8 cellular contexts compared by ENCODE assay signal in genomic region chr7:149772236-149772820, GRCh38. TPM values are rescaled to one million over a fixed set of nuclear protein-coding genes. Genes with fewer than 3 reads are reported as not detected.
DNase-seq lines count a peak whose midpoint lies in the region; ATAC-seq and TF ChIP-seq lines count a peak whose summit lies in the region.

No MANE protein-coding gene starts in this region.

- H3K4me3 Mint-ChIP-seq in immature natural killer cell, result peak overlapping the region in 4 of 5 donors; percentile 67 to 81 (median 75)
- H3K4me3 Mint-ChIP-seq in stimulated activated naive CD8-positive, alpha-beta T cell treated with anti-CD3 and anti-CD28 coated beads, Interleukin-15, Interleukin-2, amounts not matched to agents 100 ng/mL and 50 ng/mL, for 24 hours, result peak overlapping the region; percentile 59

- no peak for DNase-seq in BJ (ENCODE audit: low read depth)
- no peak for DNase-seq in HL-60 (ENCODE audit: low read depth in 1 of 2, low spot score in 1 of 2)
- DNase-seq in ascending aorta (ENCODE audit: low spot score in 2 of 2), result no peak
- DNase-seq in immature natural killer cell, result no peak
- no peak for DNase-seq in NCI-H1105 treated with DMSO at 0.1 percent for 48 hours (lab: John Stamatoyannopoulos, UW)
- no peak for DNase-seq in A172 (ENCODE audit: low spot score)

- ATAC-seq in GM18861 (IDR thresholded peaks at IDR 0.05; ENCODE audit: unreplicated experiment), result no peak

- peaks cover 18% of the 10 kb centered on the region for H3K27me3 ChIP-seq in BJ (ENCODE audit: control insufficient read depth, insufficient read depth, low read length)
- H3K27me3 ChIP-seq in HL-60 (ENCODE audit: insufficient read depth, poor library complexity, severe bottlenecking), result peaks cover 2% of the 10 kb centered on the region
- H3K27me3 ChIP-seq in ascending aorta, result no peaks in the 10 kb centered on the region

- peaks cover 0 to 9% (median 0%) of the 10 kb centered on the region in 3 donors for H3K36me3 Mint-ChIP-seq in immature natural killer cell
- no peaks in the 10 kb centered on the region for H3K36me3 Mint-ChIP-seq in stimulated activated naive CD8-positive, alpha-beta T cell treated with anti-CD3 and anti-CD28 coated beads, Interleukin-15, Interleukin-2, amounts not matched to agents 100 ng/mL and 50 ng/mL, for 24 hours (ENCODE audit: low read depth)

- H3K4me1 Mint-ChIP-seq in immature natural killer cell, result peaks cover 5 to 9% of the 10 kb centered on the region in 2 donors
- no peaks in the 10 kb centered on the region for H3K4me1 Mint-ChIP-seq in stimulated activated naive CD8-positive, alpha-beta T cell treated with anti-CD3 and anti-CD28 coated beads, Interleukin-15, Interleukin-2, amounts not matched to agents 100 ng/mL and 50 ng/mL, for 24 hours (ENCODE audit: low read depth)

- H3K4me1 ChIP-seq in ascending aorta, result peaks cover 5 to 10% of the 10 kb centered on the region in 2 donors

- CTCF ChIA-PET in BJ (lab: Yijun Ruan, JAX), result no interaction called here

- intact Hi-C loops in ascending aorta (cut with DNase I), result loop anchor here (5.0 kb wide), 2 partner anchors 635 to 890 kb away; partner anchors contain the start of gene EZH2

- TF ChIP-seq CTCF in BJ (IDR thresholded peaks at IDR 0.05; ENCODE audit: insufficient read depth, low read depth, low read length), result no peak
- TF ChIP-seq CTCF in HL-60 (IDR thresholded peaks at IDR 0.05; ENCODE audit: insufficient read depth, low read length), result no peak
- no peak for TF ChIP-seq CTCF in ascending aorta (IDR thresholded peaks at IDR 0.05)

- H3K27ac ChIP-seq in HL-60 (replicated peaks) (peak overlapping the region; percentile 89), ascending aorta (no peak overlapping the region)

- no peaks in the 10 kb centered on the region for H3K36me3 ChIP-seq in BJ (ENCODE audit: control insufficient read depth, insufficient read depth, low read length)
- H3K36me3 ChIP-seq in ascending aorta, result no peaks in the 10 kb centered on the region

- H3K9me3 Mint-ChIP-seq in immature natural killer cell, result no peaks in the 10 kb centered on the region
- H3K9me3 Mint-ChIP-seq in stimulated activated naive CD8-positive, alpha-beta T cell treated with anti-CD3 and anti-CD28 coated beads, Interleukin-15, Interleukin-2, amounts not matched to agents 100 ng/mL and 50 ng/mL, for 24 hours, result no peaks in the 10 kb centered on the region

- H3K27ac Mint-ChIP-seq in immature natural killer cell, result no peak overlapping the region
- no peak overlapping the region for H3K27ac Mint-ChIP-seq in stimulated activated naive CD8-positive, alpha-beta T cell treated with anti-CD3 and anti-CD28 coated beads, Interleukin-15, Interleukin-2, amounts not matched to agents 100 ng/mL and 50 ng/mL, for 24 hours

- POLR2A ChIA-PET in BJ (lab: Charles Lee), result no interaction called here

- H3K9me3 ChIP-seq in ascending aorta, result no peaks in the 10 kb centered on the region

- H3K27me3 Mint-ChIP-seq in immature natural killer cell (ENCODE audit: low read depth in 3 of 3), result peaks cover 0 to 14% (median 10%) of the 10 kb centered on the region in 3 donors
- no peaks in the 10 kb centered on the region for H3K27me3 Mint-ChIP-seq in stimulated activated naive CD8-positive, alpha-beta T cell treated with anti-CD3 and anti-CD28 coated beads, Interleukin-15, Interleukin-2, amounts not matched to agents 100 ng/mL and 50 ng/mL, for 24 hours

- H3K4me3 ChIP-seq in BJ (ENCODE audit: low read depth, low read length) (peak overlapping the region; percentile 55), HL-60 (replicated peaks; ENCODE audit: insufficient read depth, low read length) (peak overlapping the region; percentile 66), ascending aorta (peak overlapping the region; percentile 83 to 87)

RNA-seq across cellular contexts. Expression of gene ZNF467, which starts 1.1 kb away (rescaled TPM):
- polyA plus RNA-seq in BJ (2011; rRNA removed) (0.92 and 1.6 TPM in 2 replicates), immature natural killer cell (1 to 10 TPM in 2 of 3 donors, not detected in 1; 1.5 to 2.3 TPM)
- polyA minus RNA-seq in BJ (2011; rRNA and poly(A)+ RNA removed), result 0.36 and 0.47 TPM in 2 replicates
- total RNA-seq in ascending aorta, result 42.3 TPM
- not detected in 2 replicates for total RNA-seq in A172 (2014; rRNA removed; shearing (Covaris generic))

Comparison
In these comparisons a context has a peak if more than half of its experiments do, and no peak if none do; other contexts are left out.
1. RNA of gene ZNF467, which starts 1.1 kb away (total RNA-seq): 42.3 TPM in ascending aorta (single experiment); not detected in A172; every median in the first group is over 10 times any median in the second.
2. Peak in every context shown above with its lines, with median percentiles within 50 percentile points of each other: H3K4me3 ChIP-seq.